11 cellular contexts compared by ENCODE assay signal in genomic region chr15:40306371-40306770, GRCh38. TPM values are rescaled to one million over a fixed set of nuclear protein-coding genes. Genes with fewer than 3 reads are reported as not detected.
DNase-seq lines count a peak whose midpoint lies in the region; ATAC-seq, FAIRE-seq and TF ChIP-seq lines count a peak whose summit lies in the region.
"Had no signal": no experiment of that assay in that cellular context is flagged by ENCODE, and none has a peak within 500 bp of the region (broad histone marks: within the 10 kb centered on the region; RNA-seq: fewer than 3 reads in every experiment).

No MANE protein-coding gene starts in this region.

- WGBS in right lobe of liver (ENCODE audit: insufficient coverage, low coverage, low lambda C conversion rate, missing lambda C conversion rate) = 50% methylated on average over 3 of the region's 5 CpGs
- 14% methylated on average over 5 of the region's 5 CpGs for WGBS in HepG2 (ENCODE audit: low lambda C conversion rate)
- 90% methylated on average over 5 of the region's 5 CpGs for WGBS in mesenchymal stem cell

- H3K18ac ChIP-seq in mesenchymal stem cell (ENCODE audit: low read depth in 1 of 2, low read length in 2 of 2) = no peak overlapping the region

- no TSS peak for BruUV-seq in HepG2 (replicated peaks; lab: Mats Ljungman, UMichigan)

- CTCF ChIA-PET in HepG2 (lab: Yijun Ruan, JAX; ENCODE audit: low intra/inter-chr PET ratio, low total read pairs) = no interaction called here
- CTCF ChIA-PET in activated CD8-positive, alpha-beta T cell treated with anti-CD3 and anti-CD28 coated beads for 36 hours (lab: Charles Lee) = interaction anchor here (0.9 to 23.8 kb wide), 11 partner anchors 7 to 115 kb away, joined by 3 to 595 read pairs (median 8); partner anchors contain the start of genes ANKRD63, CCDC9B and INAFM2

- TF ChIP-seq EP300 in HepG2 (IDR thresholded peaks at IDR 0.05; ENCODE audit: low read depth in 2 of 2, low read length in 2 of 2) = no peak
- no peak for TF ChIP-seq EP300 in HepG2 (CRISPR knock-in tag; IDR thresholded peaks at IDR 0.05; ENCODE audit: borderline replicate concordance)

- ATAC-seq in right lobe of liver = peak in 1 of 4 donors; percentile 7
- no peak for ATAC-seq in HepG2
- no peak for ATAC-seq in activated CD8-positive, alpha-beta T cell treated with anti-CD3 and anti-CD28 coated beads for 36 hours
- ATAC-seq in HG03045 (IDR thresholded peaks at IDR 0.05; ENCODE audit: unreplicated experiment) = no peak

- H3K4me3 Mint-ChIP-seq in activated CD8-positive, alpha-beta T cell treated with anti-CD3 and anti-CD28 coated beads for 36 hours = peak overlapping the region; percentile 95

- H3K79me2 ChIP-seq in HepG2 (ENCODE audit: insufficient read depth, low read length) = no peaks in the 10 kb centered on the region

- TF ChIP-seq CTCF in right lobe of liver (IDR thresholded peaks at IDR 0.05) (no peak), HepG2 (CRISPR knock-in tag; IDR thresholded peaks at IDR 0.05) (no peak), vagina (IDR thresholded peaks at IDR 0.05) (no peak)
- TF ChIP-seq CTCF in activated CD8-positive, alpha-beta T cell treated with anti-CD3 and anti-CD28 coated beads for 36 hours (IDR thresholded peaks at IDR 0.05) = no peak

- POLR2A ChIA-PET in HepG2 (lab: Yijun Ruan, JAX) = no interaction called here
- POLR2A ChIA-PET in activated CD8-positive, alpha-beta T cell treated with anti-CD3 and anti-CD28 coated beads for 36 hours (lab: Charles Lee) = interaction anchor here (1.3 to 4.1 kb wide), 3 partner anchors 17 to 134 kb away, joined by 5 to 37 read pairs (median 5); partner anchors contain the start of genes ANKRD63, BAHD1 and INAFM2

- H3K4ac ChIP-seq in mesenchymal stem cell (ENCODE audit: low read depth in 1 of 2, low read length in 2 of 2) = no peak overlapping the region

- in situ Hi-C loops in HepG2 (cut with HindIII; ENCODE audit: extremely low pct_ligation_motif_present, low pct_unique_long_range_greater_than_20kb) = no loop called here

- no peak overlapping the region for H3K14ac ChIP-seq in mesenchymal stem cell (ENCODE audit: low read length in 2 of 2)

- DNase-seq in right lobe of liver = peak in 1 of 3 donors; percentile 52
- DNase-seq in HepG2 (ENCODE audit: low spot score) = no peak
- no peak for DNase-seq in activated CD8-positive, alpha-beta T cell treated with anti-CD3 and anti-CD28 coated beads for 36 hours
- DNase-seq in mesenchymal stem cell = no peak
- no peak for DNase-seq in vagina (ENCODE audit: extremely low spot score in 2 of 2)
- DNase-seq in NCI-H1417 (lab: John Stamatoyannopoulos, UW) = no peak
- no peak for DNase-seq in NCI-H510A (lab: John Stamatoyannopoulos, UW)
- DNase-seq: NCI-H510A treated with DMSO at 0.1 percent for 48 hours had no signal

- H4K8ac ChIP-seq in mesenchymal stem cell (ENCODE audit: low read length) = peak overlapping the region; percentile 45

- H3K4me2 ChIP-seq in HepG2 (ENCODE audit: low read depth, low read length) (no peak overlapping the region), mesenchymal stem cell (ENCODE audit: low read length, poor library complexity, severe bottlenecking) (no peak overlapping the region)
- H3K4me2 ChIP-seq: KMS-11 had no signal

- peak overlapping the region; percentile 63 for H3K27ac Mint-ChIP-seq in activated CD8-positive, alpha-beta T cell treated with anti-CD3 and anti-CD28 coated beads for 36 hours

- TF ChIP-seq POLR2A in right lobe of liver (IDR thresholded peaks at IDR 0.05) (no peak), HepG2 (IDR thresholded peaks at IDR 0.05; ENCODE audit: insufficient read depth in 1 of 2, low read depth in 2 of 2, low read length in 2 of 2) (no peak), vagina (IDR thresholded peaks at IDR 0.05) (no peak)

- H3K9me3 Mint-ChIP-seq in activated CD8-positive, alpha-beta T cell treated with anti-CD3 and anti-CD28 coated beads for 36 hours = no peaks in the 10 kb centered on the region

- H3K4me3 ChIP-seq in right lobe of liver (peak overlapping the region in 2 of 3 donors; percentile 20 to 41), HepG2 (replicated peaks in 1 of 3; ENCODE audit: insufficient read depth in 1 of 3, low read depth in 2 of 3, low read length in 3 of 3) (no peak overlapping the region), mesenchymal stem cell (ENCODE audit: insufficient read depth in 1 of 2, low read depth in 1 of 2, low read length in 2 of 2) (no peak overlapping the region), vagina (peak overlapping the region; percentile 26 to 31)
- H3K4me3 ChIP-seq: mucosa of descending colon had no signal

- no peak overlapping the region for H2BK120ac ChIP-seq in mesenchymal stem cell (ENCODE audit: low read depth, low read length)

- no peak overlapping the region for H2AK5ac ChIP-seq in mesenchymal stem cell (ENCODE audit: low read length, severe bottlenecking)

- H3K9ac ChIP-seq in HepG2 (ENCODE audit: insufficient read depth, low read depth, low read length) (no peak overlapping the region), mesenchymal stem cell (ENCODE audit: low read length) (no peak overlapping the region)
- H3K9ac ChIP-seq: KMS-11 had no signal

- intact Hi-C loops in right lobe of liver (cut with DNase I) = no loop called here
- intact Hi-C loops in HepG2 (cut with micrococcal nuclease; ENCODE audit: unreplicated experiment) = no loop called here
- intact Hi-C loops in activated CD8-positive, alpha-beta T cell treated with anti-CD3 and anti-CD28 coated beads for 36 hours (cut with micrococcal nuclease) = no loop called here
- intact Hi-C loops in vagina (cut with DNase I) = no loop called here

- no peaks in the 10 kb centered on the region for H3K4me1 ChIP-seq in right lobe of liver
- no peaks in the 10 kb centered on the region for H3K4me1 ChIP-seq in HepG2 (ENCODE audit: insufficient read depth, low read length)
- H3K4me1 ChIP-seq in mesenchymal stem cell (ENCODE audit: control insufficient read depth, insufficient read depth, low read depth, low read length) = peaks cover 18% of the 10 kb centered on the region
- no peaks in the 10 kb centered on the region for H3K4me1 ChIP-seq in vagina

- H3K23ac ChIP-seq in mesenchymal stem cell (ENCODE audit: low read length in 2 of 2) = no peak overlapping the region

- H3K27ac ChIP-seq in right lobe of liver (no peak overlapping the region), HepG2 (ENCODE audit: extremely low read length, insufficient read depth, low read length) (no peak overlapping the region), mesenchymal stem cell (ENCODE audit: low read length, poor library complexity, severe bottlenecking) (no peak overlapping the region), vagina (no peak overlapping the region)
- H3K27ac ChIP-seq: KMS-11 had no signal

- peaks cover 20% of the 10 kb centered on the region for H3K36me3 Mint-ChIP-seq in activated CD8-positive, alpha-beta T cell treated with anti-CD3 and anti-CD28 coated beads for 36 hours (ENCODE audit: low read depth)

- no peak for TF ChIP-seq RAD21 in HepG2 (CRISPR knock-in tag; IDR thresholded peaks at IDR 0.05)

- no peaks in the 10 kb centered on the region for H3K27me3 ChIP-seq in right lobe of liver
- H3K27me3 ChIP-seq in HepG2 (ENCODE audit: control insufficient read depth in 1 of 2, insufficient read depth in 2 of 2, low read length in 2 of 2) = peaks cover 7 to 63% of the 10 kb centered on the region in 2 experiments
- peaks cover 42 to 90% of the 10 kb centered on the region in 2 experiments for H3K27me3 ChIP-seq in mesenchymal stem cell (ENCODE audit: control insufficient read depth in 1 of 2, insufficient read depth in 1 of 2, low read length in 2 of 2)
- H3K27me3 ChIP-seq in vagina = no peaks in the 10 kb centered on the region

- H2AFZ ChIP-seq in HepG2 (ENCODE audit: low read length) = no peak overlapping the region
- H2AFZ ChIP-seq in mesenchymal stem cell (ENCODE audit: low read depth, low read length) = no peak overlapping the region

- H3K9me3 ChIP-seq in right lobe of liver (no peaks in the 10 kb centered on the region), HepG2 (ENCODE audit: low read length) (no peaks in the 10 kb centered on the region), mesenchymal stem cell (ENCODE audit: control insufficient read depth, low read length) (no peaks in the 10 kb centered on the region), vagina (no peaks in the 10 kb centered on the region)
- H3K9me3 ChIP-seq: mucosa of descending colon had no signal

- FAIRE-seq in HepG2 (lab: Jason Lieb, UNC) = no peak

- H3K27me3 Mint-ChIP-seq in activated CD8-positive, alpha-beta T cell treated with anti-CD3 and anti-CD28 coated beads for 36 hours = no peaks in the 10 kb centered on the region

- peak overlapping the region; percentile 14 to 24 for H2BK12ac ChIP-seq in mesenchymal stem cell (ENCODE audit: low read length in 2 of 2)

- no peaks in the 10 kb centered on the region for H4K20me1 ChIP-seq in HepG2 (ENCODE audit: insufficient read depth, low read length)

- H3K36me3 ChIP-seq in right lobe of liver (no peaks in the 10 kb centered on the region), HepG2 (replicated peaks in 1 of 2; ENCODE audit: control insufficient read depth in 1 of 2, insufficient read depth in 2 of 2, low read length in 2 of 2) (no peaks in the 10 kb centered on the region), mesenchymal stem cell (ENCODE audit: control insufficient read depth in 1 of 2, insufficient read depth in 2 of 2, low read depth in 1 of 2, low read length in 2 of 2) (no peaks in the 10 kb centered on the region), vagina (no peaks in the 10 kb centered on the region)

- no peak overlapping the region for H2BK15ac ChIP-seq in mesenchymal stem cell (ENCODE audit: low read depth, poor library complexity, severe bottlenecking)

- no peaks in the 10 kb centered on the region for H3K79me1 ChIP-seq in mesenchymal stem cell (replicated peaks; ENCODE audit: low read length, poor library complexity, severe bottlenecking)

- H2BK5ac ChIP-seq in mesenchymal stem cell (ENCODE audit: low read depth, low read length, poor library complexity, severe bottlenecking) = no peak overlapping the region

- H3K4me1 Mint-ChIP-seq in activated CD8-positive, alpha-beta T cell treated with anti-CD3 and anti-CD28 coated beads for 36 hours (ENCODE audit: low read depth) = peaks cover 36% of the 10 kb centered on the region

- peak overlapping the region; percentile 79 for H4K91ac ChIP-seq in mesenchymal stem cell (ENCODE audit: low read length)

RNA-seq across cellular contexts. Expression of gene PLCB2, which starts 1.4 kb away (rescaled TPM):
- total RNA-seq in right lobe of liver = 10 to 100 TPM in 2 of 6 experiments, 1 to 10 TPM in 4; 5.0 to 18.0 (median 7.2) TPM
- not detected in 2 replicates for total RNA-seq in HepG2 (2016; rRNA removed; fragmentation: Illumina TruSeq; extraction: Trizol)
- total RNA-seq in HepG2 (2016; cell fraction: cytosol; rRNA removed; fragmentation: Illumina TruSeq; extraction: Trizol; ENCODE audit: low read depth) = not detected in 2 replicates
- total RNA-seq in HepG2 (2016; cell fraction: insoluble cytoplasmic fraction; rRNA removed; fragmentation: Illumina TruSeq; extraction: Trizol) = not detected in 2 replicates
- total RNA-seq in HepG2 (2016; cell fraction: membrane; rRNA removed; fragmentation: Illumina TruSeq; extraction: Trizol) = not detected in 2 replicates
- not detected in 2 replicates for total RNA-seq in HepG2 (2016; cell fraction: nucleus; rRNA removed; fragmentation: Illumina TruSeq; extraction: Trizol)
- 0.11 TPM in 1 of 2 replicates, not detected in the other for polyA plus RNA-seq in HepG2 (2011; rRNA removed)
- polyA plus RNA-seq in HepG2 (2011; cell fraction: cytosol; rRNA removed) = 0.05 and 0.06 TPM in 2 replicates
- polyA plus RNA-seq in HepG2 (2011; cell fraction: nucleus; rRNA removed) = 0.39 and 0.71 TPM in 2 replicates
- not detected in 2 replicates for polyA plus RNA-seq in HepG2 (2012)
- polyA plus RNA-seq in HepG2 (2016; cell fraction: cytosol; fragmentation: Illumina TruSeq; extraction: Trizol; ENCODE audit: low read depth) = not detected in 2 replicates
- polyA plus RNA-seq in HepG2 (2016; cell fraction: insoluble cytoplasmic fraction; fragmentation: Illumina TruSeq; extraction: Trizol; ENCODE audit: low read depth) = not detected in 2 replicates
- not detected in 2 replicates for polyA plus RNA-seq in HepG2 (2016; cell fraction: membrane; fragmentation: Illumina TruSeq; extraction: Trizol; ENCODE audit: low read depth)
- polyA plus RNA-seq in HepG2 (2016; cell fraction: nucleus; fragmentation: Illumina TruSeq; extraction: Trizol; ENCODE audit: insufficient read depth, low read depth) = not detected in 2 replicates
- polyA minus RNA-seq in HepG2 (2011; rRNA and poly(A)+ RNA removed; ENCODE audit: low replicate concordance) = 29.2 TPM in 1 of 2 replicates, not detected in the other
- polyA minus RNA-seq in HepG2 (2011; cell fraction: cytosol; rRNA and poly(A)+ RNA removed) = not detected in 2 replicates
- polyA minus RNA-seq in HepG2 (2011; cell fraction: nucleus; rRNA and poly(A)+ RNA removed) = not detected in 2 replicates
- total RNA-seq in activated CD8-positive, alpha-beta T cell treated with anti-CD3 and anti-CD28 coated beads for 36 hours = 10 to 100 TPM; 44.6 to 58.8 TPM
- polyA plus RNA-seq in mesenchymal stem cell (2013, experiment 1 of 2) = 14.0 TPM
- 13.9 TPM for polyA plus RNA-seq in mesenchymal stem cell (2013, experiment 2 of 2)
- total RNA-seq in vagina = 14.0 TPM

RNA-seq across cellular contexts. Expression of gene INAFM2, which starts 17.1 kb away (rescaled TPM):
- total RNA-seq in right lobe of liver = 1 to 10 TPM; 4.6 to 8.7 (median 5.8) TPM
- total RNA-seq in HepG2 (2016; rRNA removed; fragmentation: Illumina TruSeq; extraction: Trizol) = 6.5 and 8.1 TPM in 2 replicates
- total RNA-seq in HepG2 (2016; cell fraction: cytosol; rRNA removed; fragmentation: Illumina TruSeq; extraction: Trizol; ENCODE audit: low read depth) = 2.3 and 2.5 TPM in 2 replicates
- total RNA-seq in HepG2 (2016; cell fraction: insoluble cytoplasmic fraction; rRNA removed; fragmentation: Illumina TruSeq; extraction: Trizol) = 6.7 and 7.0 TPM in 2 replicates
- total RNA-seq in HepG2 (2016; cell fraction: membrane; rRNA removed; fragmentation: Illumina TruSeq; extraction: Trizol) = 8.8 and 9.5 TPM in 2 replicates
- total RNA-seq in HepG2 (2016; cell fraction: nucleus; rRNA removed; fragmentation: Illumina TruSeq; extraction: Trizol) = 5.3 and 7.0 TPM in 2 replicates
- polyA plus RNA-seq in HepG2 (2011; rRNA removed) = 5.4 and 5.5 TPM in 2 replicates
- polyA plus RNA-seq in HepG2 (2011; cell fraction: cytosol; rRNA removed) = 2.7 and 3.4 TPM in 2 replicates
- 2.2 and 2.7 TPM in 2 replicates for polyA plus RNA-seq in HepG2 (2011; cell fraction: nucleus; rRNA removed)
- 4.1 and 4.6 TPM in 2 replicates for polyA plus RNA-seq in HepG2 (2012)
- 1.7 and 3.1 TPM in 2 replicates for polyA plus RNA-seq in HepG2 (2016; cell fraction: cytosol; fragmentation: Illumina TruSeq; extraction: Trizol; ENCODE audit: low read depth)
- polyA plus RNA-seq in HepG2 (2016; cell fraction: insoluble cytoplasmic fraction; fragmentation: Illumina TruSeq; extraction: Trizol; ENCODE audit: low read depth) = 6.6 and 7.4 TPM in 2 replicates
- polyA plus RNA-seq in HepG2 (2016; cell fraction: membrane; fragmentation: Illumina TruSeq; extraction: Trizol; ENCODE audit: low read depth) = 5.0 and 6.1 TPM in 2 replicates
- polyA plus RNA-seq in HepG2 (2016; cell fraction: nucleus; fragmentation: Illumina TruSeq; extraction: Trizol; ENCODE audit: insufficient read depth, low read depth) = 5.7 and 8.4 TPM in 2 replicates
- polyA minus RNA-seq in HepG2 (2011; rRNA and poly(A)+ RNA removed; ENCODE audit: low replicate concordance) = 3.4 and 5.5 TPM in 2 replicates
- 4.6 and 5.2 TPM in 2 replicates for polyA minus RNA-seq in HepG2 (2011; cell fraction: cytosol; rRNA and poly(A)+ RNA removed)
- 2.2 and 4.2 TPM in 2 replicates for polyA minus RNA-seq in HepG2 (2011; cell fraction: nucleus; rRNA and poly(A)+ RNA removed)
- total RNA-seq in activated CD8-positive, alpha-beta T cell treated with anti-CD3 and anti-CD28 coated beads for 36 hours = 10 to 100 TPM; 15.0 to 16.9 TPM
- 75.5 TPM for polyA plus RNA-seq in mesenchymal stem cell (2013, experiment 1 of 2)
- 80.9 TPM for polyA plus RNA-seq in mesenchymal stem cell (2013, experiment 2 of 2)
- 5.2 TPM for total RNA-seq in vagina

RNA-seq across cellular contexts. Expression of gene ANKRD63, which starts 23.5 kb away (rescaled TPM):
- total RNA-seq in right lobe of liver (under 1 TPM in 1 of 6 experiments, not detected in 5; 0.24 TPM), HepG2 (2016; rRNA removed; fragmentation: Illumina TruSeq; extraction: Trizol) (not detected in 2 replicates), vagina (not detected)
- total RNA-seq in HepG2 (2016; cell fraction: cytosol; rRNA removed; fragmentation: Illumina TruSeq; extraction: Trizol; ENCODE audit: low read depth) = not detected in 2 replicates
- total RNA-seq in HepG2 (2016; cell fraction: insoluble cytoplasmic fraction; rRNA removed; fragmentation: Illumina TruSeq; extraction: Trizol) = not detected in 2 replicates
- not detected in 2 replicates for total RNA-seq in HepG2 (2016; cell fraction: membrane; rRNA removed; fragmentation: Illumina TruSeq; extraction: Trizol)
- total RNA-seq in HepG2 (2016; cell fraction: nucleus; rRNA removed; fragmentation: Illumina TruSeq; extraction: Trizol) = not detected in 2 replicates
- polyA plus RNA-seq in HepG2 (2011; rRNA removed) = not detected in 2 replicates
- polyA plus RNA-seq in HepG2 (2011; cell fraction: cytosol; rRNA removed) = not detected in 2 replicates
- polyA plus RNA-seq in HepG2 (2011; cell fraction: nucleus; rRNA removed) = not detected in 2 replicates
- not detected in 2 replicates for polyA plus RNA-seq in HepG2 (2012)
- polyA plus RNA-seq in HepG2 (2016; cell fraction: cytosol; fragmentation: Illumina TruSeq; extraction: Trizol; ENCODE audit: low read depth) = not detected in 2 replicates
- not detected in 2 replicates for polyA plus RNA-seq in HepG2 (2016; cell fraction: insoluble cytoplasmic fraction; fragmentation: Illumina TruSeq; extraction: Trizol; ENCODE audit: low read depth)
- polyA plus RNA-seq in HepG2 (2016; cell fraction: membrane; fragmentation: Illumina TruSeq; extraction: Trizol; ENCODE audit: low read depth) = not detected in 2 replicates
- polyA plus RNA-seq in HepG2 (2016; cell fraction: nucleus; fragmentation: Illumina TruSeq; extraction: Trizol; ENCODE audit: insufficient read depth, low read depth) = not detected in 2 replicates
- polyA minus RNA-seq in HepG2 (2011; rRNA and poly(A)+ RNA removed; ENCODE audit: low replicate concordance) = 0.42 TPM in 1 of 2 replicates, not detected in the other
- polyA minus RNA-seq in HepG2 (2011; cell fraction: cytosol; rRNA and poly(A)+ RNA removed) = not detected in 2 replicates
- polyA minus RNA-seq in HepG2 (2011; cell fraction: nucleus; rRNA and poly(A)+ RNA removed) = not detected in 2 replicates
- total RNA-seq in activated CD8-positive, alpha-beta T cell treated with anti-CD3 and anti-CD28 coated beads for 36 hours = not detected
- not detected for polyA plus RNA-seq in mesenchymal stem cell (2013, experiment 1 of 2)
- polyA plus RNA-seq in mesenchymal stem cell (2013, experiment 2 of 2) = not detected

RNA-seq across cellular contexts. Expression of gene CCDC9B, which starts 34.4 kb away (rescaled TPM):
- total RNA-seq in right lobe of liver (10 to 100 TPM in 1 of 6 experiments, 1 to 10 TPM in 5; 4.2 to 11.9 (median 4.7) TPM), HepG2 (2016; rRNA removed; fragmentation: Illumina TruSeq; extraction: Trizol) (1.0 and 1.6 TPM in 2 replicates), vagina (16.0 TPM)
- total RNA-seq in HepG2 (2016; cell fraction: cytosol; rRNA removed; fragmentation: Illumina TruSeq; extraction: Trizol; ENCODE audit: low read depth) = 0.20 and 0.71 TPM in 2 replicates
- 0.89 and 1.7 TPM in 2 replicates for total RNA-seq in HepG2 (2016; cell fraction: insoluble cytoplasmic fraction; rRNA removed; fragmentation: Illumina TruSeq; extraction: Trizol)
- 0.74 and 0.79 TPM in 2 replicates for total RNA-seq in HepG2 (2016; cell fraction: membrane; rRNA removed; fragmentation: Illumina TruSeq; extraction: Trizol)
- total RNA-seq in HepG2 (2016; cell fraction: nucleus; rRNA removed; fragmentation: Illumina TruSeq; extraction: Trizol) = 5.4 and 6.0 TPM in 2 replicates
- polyA plus RNA-seq in HepG2 (2011; rRNA removed) = 0.98 and 1.3 TPM in 2 replicates
- 0.34 and 0.46 TPM in 2 replicates for polyA plus RNA-seq in HepG2 (2011; cell fraction: cytosol; rRNA removed)
- 16.0 and 21.0 TPM in 2 replicates for polyA plus RNA-seq in HepG2 (2011; cell fraction: nucleus; rRNA removed)
- 1.9 and 2.3 TPM in 2 replicates for polyA plus RNA-seq in HepG2 (2012)
- 0.20 and 0.31 TPM in 2 replicates for polyA plus RNA-seq in HepG2 (2016; cell fraction: cytosol; fragmentation: Illumina TruSeq; extraction: Trizol; ENCODE audit: low read depth)
- polyA plus RNA-seq in HepG2 (2016; cell fraction: insoluble cytoplasmic fraction; fragmentation: Illumina TruSeq; extraction: Trizol; ENCODE audit: low read depth) = 0.72 and 1.5 TPM in 2 replicates
- polyA plus RNA-seq in HepG2 (2016; cell fraction: membrane; fragmentation: Illumina TruSeq; extraction: Trizol; ENCODE audit: low read depth) = 0.16 and 0.26 TPM in 2 replicates
- polyA plus RNA-seq in HepG2 (2016; cell fraction: nucleus; fragmentation: Illumina TruSeq; extraction: Trizol; ENCODE audit: insufficient read depth, low read depth) = 10.8 and 14.7 TPM in 2 replicates
- 3.8 and 11.1 TPM in 2 replicates for polyA minus RNA-seq in HepG2 (2011; rRNA and poly(A)+ RNA removed; ENCODE audit: low replicate concordance)
- polyA minus RNA-seq in HepG2 (2011; cell fraction: cytosol; rRNA and poly(A)+ RNA removed) = 0.69 and 2.3 TPM in 2 replicates
- 16.1 and 20.5 TPM in 2 replicates for polyA minus RNA-seq in HepG2 (2011; cell fraction: nucleus; rRNA and poly(A)+ RNA removed)
- total RNA-seq in activated CD8-positive, alpha-beta T cell treated with anti-CD3 and anti-CD28 coated beads for 36 hours = 1 to 10 TPM; 1.4 to 2.3 TPM
- 34.5 TPM for polyA plus RNA-seq in mesenchymal stem cell (2013, experiment 1 of 2)
- polyA plus RNA-seq in mesenchymal stem cell (2013, experiment 2 of 2) = 31.6 TPM

RNA-seq across cellular contexts. Expression of gene PHGR1, which starts 44.5 kb away (rescaled TPM):
- total RNA-seq in right lobe of liver (not detected), HepG2 (2016; rRNA removed; fragmentation: Illumina TruSeq; extraction: Trizol) (not detected in 2 replicates), vagina (9.8 TPM)
- total RNA-seq in HepG2 (2016; cell fraction: cytosol; rRNA removed; fragmentation: Illumina TruSeq; extraction: Trizol; ENCODE audit: low read depth) = not detected in 2 replicates
- not detected in 2 replicates for total RNA-seq in HepG2 (2016; cell fraction: insoluble cytoplasmic fraction; rRNA removed; fragmentation: Illumina TruSeq; extraction: Trizol)
- not detected in 2 replicates for total RNA-seq in HepG2 (2016; cell fraction: membrane; rRNA removed; fragmentation: Illumina TruSeq; extraction: Trizol)
- total RNA-seq in HepG2 (2016; cell fraction: nucleus; rRNA removed; fragmentation: Illumina TruSeq; extraction: Trizol) = not detected in 2 replicates
- polyA plus RNA-seq in HepG2 (2011; rRNA removed) = not detected in 2 replicates
- polyA plus RNA-seq in HepG2 (2011; cell fraction: cytosol; rRNA removed) = not detected in 2 replicates
- not detected in 2 replicates for polyA plus RNA-seq in HepG2 (2011; cell fraction: nucleus; rRNA removed)
- not detected in 2 replicates for polyA plus RNA-seq in HepG2 (2012)
- not detected in 2 replicates for polyA plus RNA-seq in HepG2 (2016; cell fraction: cytosol; fragmentation: Illumina TruSeq; extraction: Trizol; ENCODE audit: low read depth)
- not detected in 2 replicates for polyA plus RNA-seq in HepG2 (2016; cell fraction: insoluble cytoplasmic fraction; fragmentation: Illumina TruSeq; extraction: Trizol; ENCODE audit: low read depth)
- not detected in 2 replicates for polyA plus RNA-seq in HepG2 (2016; cell fraction: membrane; fragmentation: Illumina TruSeq; extraction: Trizol; ENCODE audit: low read depth)
- not detected in 2 replicates for polyA plus RNA-seq in HepG2 (2016; cell fraction: nucleus; fragmentation: Illumina TruSeq; extraction: Trizol; ENCODE audit: insufficient read depth, low read depth)
- polyA minus RNA-seq in HepG2 (2011; rRNA and poly(A)+ RNA removed; ENCODE audit: low replicate concordance) = not detected in 2 replicates
- polyA minus RNA-seq in HepG2 (2011; cell fraction: cytosol; rRNA and poly(A)+ RNA removed) = not detected in 2 replicates
- polyA minus RNA-seq in HepG2 (2011; cell fraction: nucleus; rRNA and poly(A)+ RNA removed) = not detected in 2 replicates
- total RNA-seq in activated CD8-positive, alpha-beta T cell treated with anti-CD3 and anti-CD28 coated beads for 36 hours = not detected
- polyA plus RNA-seq in mesenchymal stem cell (2013, experiment 1 of 2) = not detected
- polyA plus RNA-seq in mesenchymal stem cell (2013, experiment 2 of 2) = not detected

Comparison
In these comparisons a context has a peak if more than half of its experiments do, and no peak if none do; other contexts are left out.
1. H3K4me3 ChIP-seq: peak in right lobe of liver (2 of 3) and vagina (2 of 2); none in HepG2 (0 of 3) and mesenchymal stem cell (0 of 2).